In the genomic region with DNA sequence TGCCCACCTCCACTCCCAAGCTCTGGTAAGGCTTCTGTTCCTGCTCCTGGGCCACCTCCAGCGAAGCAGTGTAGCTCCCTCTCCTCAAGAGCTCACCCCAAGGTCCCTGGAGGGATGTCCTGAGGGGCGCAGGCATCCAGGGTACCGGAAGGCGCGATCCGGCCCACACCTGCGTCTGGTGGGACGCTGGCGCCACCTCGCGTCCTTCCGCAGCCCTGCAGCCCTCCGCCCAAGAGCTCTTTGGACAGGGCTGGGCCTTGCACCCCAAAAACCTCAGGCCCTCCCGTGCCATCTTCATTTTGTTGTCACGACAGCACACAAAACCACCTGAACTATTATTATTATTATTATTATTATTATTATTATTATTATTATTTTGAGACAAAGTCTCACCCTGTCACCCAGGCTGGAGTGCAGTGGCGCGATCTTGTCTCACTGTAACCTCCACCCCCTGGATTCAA, we compare ENCODE assay signal across 8 cellular contexts. TPM values are rescaled to one million over a fixed set of nuclear protein-coding genes. Genes with fewer than 3 reads are reported as not detected.
A peak's percentile ranks its signal among the peaks of the same experiment; 100 is the strongest.
DNase-seq lines count a peak whose midpoint lies in the region; ATAC-seq and TF ChIP-seq lines count a peak whose summit lies in the region.

No MANE protein-coding gene starts in this region.

- peak; percentile 93 for TF ChIP-seq CTCF in GM12875 (IDR thresholded peaks at IDR 0.05; ENCODE audit: borderline replicate concordance, insufficient read depth, low read depth, low read length)

- in situ Hi-C loops in SK-MEL-5 (cut with HindIII; ENCODE audit: low pct_unique_long_range_greater_than_20kb, low sequenced_read_pairs) = no loop called here

- ATAC-seq in GM21423 (IDR thresholded peaks at IDR 0.05; ENCODE audit: unreplicated experiment) = no peak

- DNase-seq in AG20443 (ENCODE audit: low spot score) (peak; percentile 72), SK-MEL-5 (ENCODE audit: low read depth, low spot score) (peak; percentile 27), cerebellum (ENCODE audit: low spot score) (peak; percentile 73), posterior cingulate gyrus (peak; percentile 21 to 90 (median 50)), NCI-H2081 treated with DMSO at 0.1 percent for 48 hours (lab: John Stamatoyannopoulos, UW) (no peak), mesenteric fat pad (ENCODE audit: low spot score) (no peak)

- intact Hi-C loops in posterior cingulate gyrus (cut with DNase I) = loop anchor here (10.0 kb wide), 1 partner anchor 1087 kb away; no protein-coding TSS in a partner anchor

- H3K4me3 ChIP-seq in GM12875 (ENCODE audit: low read depth, low read length) = no peak overlapping the region

RNA-seq across cellular contexts. Expression of gene PAX7, which starts 49.2 kb away (rescaled TPM):
- not detected in 2 replicates for total RNA-seq in SK-MEL-5 (2014; rRNA removed; shearing (Covaris generic))
- polyA plus RNA-seq in SK-MEL-5 (2015; cell fraction: cytosol; rRNA removed) = not detected in 2 replicates
- polyA plus RNA-seq in SK-MEL-5 (2015; cell fraction: nucleus; rRNA removed) = not detected in 2 replicates
- total RNA-seq in cerebellum = 0.82 TPM
- not detected for total RNA-seq in mesenteric fat pad

Comparison
In these comparisons a context has a peak if more than half of its experiments do, and no peak if none do; other contexts are left out.
1. DNase-seq: peak in AG20443 (single experiment), SK-MEL-5 (single experiment), cerebellum (single experiment) and posterior cingulate gyrus (10 of 10); none in NCI-H2081 treated with DMSO at 0.1 percent for 48 hours (single experiment) and mesenteric fat pad (single experiment).